In the genomic region with DNA sequence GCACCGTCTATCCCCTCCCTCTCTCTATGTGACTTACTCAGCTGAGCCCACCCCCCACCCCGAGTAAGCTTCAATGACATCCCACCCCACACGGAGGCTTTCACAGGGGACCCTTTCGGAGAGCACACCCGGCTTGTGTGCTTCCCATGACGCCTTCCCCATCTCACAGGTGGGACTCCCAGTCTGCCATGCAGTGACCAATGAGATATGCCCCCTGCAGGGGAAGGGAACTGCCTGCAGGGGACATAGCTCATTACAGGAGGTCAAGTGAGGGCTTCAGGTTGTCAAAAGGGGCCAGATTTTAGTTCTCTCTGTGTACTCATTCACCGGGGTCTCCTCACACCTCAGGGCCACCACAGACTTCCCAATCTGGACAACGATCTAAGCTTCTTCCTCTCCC, we compare ENCODE assay signal across 28 cellular contexts.
DNase-seq lines count a peak whose midpoint lies in the region; ATAC-seq and TF ChIP-seq lines count a peak whose summit lies in the region.
"Had no signal": no experiment of that assay in that cellular context is flagged by ENCODE, and none has a peak within 500 bp of the region (broad histone marks: within the 10 kb centered on the region; RNA-seq: fewer than 3 reads in every experiment).

No MANE protein-coding gene starts in this region.

- H3K9ac ChIP-seq in smooth muscle cell (ENCODE audit: low read depth) = no peak overlapping the region

- peaks cover 4% of the 10 kb centered on the region for H3K9me3 Mint-ChIP-seq in type B pancreatic cell
- H3K9me3 Mint-ChIP-seq: activated naive CD4-positive, alpha-beta T cell treated with anti-CD3 and anti-CD28 coated beads, Interleukin-2, amount 50 U/mL, for 24 hours; activated T-helper 1 cell treated with anti-CD3 and anti-CD28 coated beads, Interleukin-12 subunit alpha, Interleukin-12 subunit beta, Interleukin-2, Interleukin-4 antibody, amounts not matched to agents 30 ng/mL and 10 ng/mL and 1 ng/mL, durations not matched to agents 14 hours and 24 hours and 36 hours; neural crest cell; stimulated activated memory B cell treated with anti-CD40 and anti-IgM and Interleukin-4, amounts not matched to agents 10 μg/mL and 1 μg/mL and 100 μg/mL, for 72 hours; T-cell had no signal

- peaks cover 7% of the 10 kb centered on the region for H3K4me1 Mint-ChIP-seq in type B pancreatic cell (ENCODE audit: unreplicated experiment)
- H3K4me1 Mint-ChIP-seq: activated naive CD4-positive, alpha-beta T cell treated with anti-CD3 and anti-CD28 coated beads, Interleukin-2, amount 50 U/mL, for 24 hours; stimulated activated memory B cell treated with anti-CD40 and anti-IgM and Interleukin-4, amounts not matched to agents 10 μg/mL and 1 μg/mL and 100 μg/mL, for 72 hours had no signal

- H2AFZ ChIP-seq in smooth muscle cell (ENCODE audit: low read depth) = no peak overlapping the region
- H2AFZ ChIP-seq: PC-9 had no signal

- TF ChIP-seq CTCF in 22Rv1 (IDR thresholded peaks at IDR 0.05) (peak; percentile 25; the same call in 1 of the 2 replicates), GM06990 (IDR thresholded peaks at IDR 0.05; ENCODE audit: insufficient read depth, low read length, poor library complexity, severe bottlenecking) (peak; percentile 33), choroid plexus epithelial cell (conservative IDR thresholded peaks at IDR 0.05; ENCODE audit: low read depth, low read length) (peak; percentile 25), type B pancreatic cell (conservative IDR thresholded peaks at IDR 0.05) (no peak), smooth muscle cell (IDR thresholded peaks at IDR 0.05; ENCODE audit: borderline replicate concordance, insufficient read depth, poor library complexity, severe bottlenecking) (no peak)

- H3K27me3 ChIP-seq in GM06990 (replicated peaks; ENCODE audit: control insufficient read depth, insufficient read depth, low read length) = no peaks in the 10 kb centered on the region
- no peaks in the 10 kb centered on the region for H3K27me3 ChIP-seq in smooth muscle cell (ENCODE audit: low read depth)
- H3K27me3 ChIP-seq: ascending aorta, vagina had no signal

- H3K9me3 ChIP-seq in smooth muscle cell (replicated peaks; ENCODE audit: low read depth) = no peaks in the 10 kb centered on the region
- H3K9me3 ChIP-seq: ascending aorta, lower lobe of right lung, prostate gland, vagina had no signal

- no peaks in the 10 kb centered on the region for H4K20me1 ChIP-seq in smooth muscle cell (ENCODE audit: low read depth)

- H3K27me3 Mint-ChIP-seq in type B pancreatic cell = no peaks in the 10 kb centered on the region

- H3K27ac ChIP-seq in 22Rv1 = no peak overlapping the region
- H3K27ac ChIP-seq in smooth muscle cell (ENCODE audit: low read depth) = no peak overlapping the region
- H3K27ac ChIP-seq: lower lobe of right lung, PC-9, prostate gland, vagina had no signal

- no peak overlapping the region for H3K4me2 ChIP-seq in smooth muscle cell
- H3K4me2 ChIP-seq: PC-9 had no signal

- ATAC-seq in GM19452 (IDR thresholded peaks at IDR 0.05; ENCODE audit: unreplicated experiment) = no peak
- ATAC-seq: esophagus mucosa; lower lobe of right lung; stimulated activated memory B cell treated with anti-CD40 and anti-IgM and Interleukin-4, amounts not matched to agents 10 μg/mL and 1 μg/mL and 100 μg/mL, for 72 hours; T-cell had no signal

- H3K4me3 Mint-ChIP-seq in type B pancreatic cell = no peak overlapping the region
- H3K4me3 Mint-ChIP-seq: activated naive CD4-positive, alpha-beta T cell treated with anti-CD3 and anti-CD28 coated beads, Interleukin-2, amount 50 U/mL, for 24 hours; activated T-helper 1 cell treated with anti-CD3 and anti-CD28 coated beads, Interleukin-12 subunit alpha, Interleukin-12 subunit beta, Interleukin-2, Interleukin-4 antibody, amounts not matched to agents 30 ng/mL and 10 ng/mL and 1 ng/mL, durations not matched to agents 14 hours and 24 hours and 36 hours; neural crest cell; stimulated activated memory B cell treated with anti-CD40 and anti-IgM and Interleukin-4, amounts not matched to agents 10 μg/mL and 1 μg/mL and 100 μg/mL, for 72 hours; T-cell had no signal

- WGBS in smooth muscle cell (ENCODE audit: low lambda C conversion rate) = 95% methylated on average over 8 of the region's 8 CpGs

- no peak overlapping the region for H3K27ac Mint-ChIP-seq in type B pancreatic cell
- H3K27ac Mint-ChIP-seq: activated naive CD4-positive, alpha-beta T cell treated with anti-CD3 and anti-CD28 coated beads, Interleukin-2, amount 50 U/mL, for 24 hours; activated T-helper 1 cell treated with anti-CD3 and anti-CD28 coated beads, Interleukin-12 subunit alpha, Interleukin-12 subunit beta, Interleukin-2, Interleukin-4 antibody, amounts not matched to agents 30 ng/mL and 10 ng/mL and 1 ng/mL, durations not matched to agents 14 hours and 24 hours and 36 hours; stimulated activated memory B cell treated with anti-CD40 and anti-IgM and Interleukin-4, amounts not matched to agents 10 μg/mL and 1 μg/mL and 100 μg/mL, for 72 hours; T-cell had no signal

- H3K4me3 ChIP-seq in GM06990 (replicated peaks; ENCODE audit: low read depth, low read length) = no peak overlapping the region
- no peak overlapping the region for H3K4me3 ChIP-seq in choroid plexus epithelial cell (ENCODE audit: low read depth, low read length)
- H3K4me3 ChIP-seq in smooth muscle cell = no peak overlapping the region
- H3K4me3 ChIP-seq: ascending aorta, lower lobe of right lung, PC-9, prostate gland, vagina had no signal

- no peaks in the 10 kb centered on the region for H3F3A ChIP-seq in smooth muscle cell (ENCODE audit: low read depth)

- no peaks in the 10 kb centered on the region for H3K79me2 ChIP-seq in smooth muscle cell (ENCODE audit: low read depth)

- no peaks in the 10 kb centered on the region for H3K4me1 ChIP-seq in smooth muscle cell (ENCODE audit: low read depth)
- H3K4me1 ChIP-seq: prostate gland, vagina had no signal

- H3K36me3 Mint-ChIP-seq in type B pancreatic cell = no peaks in the 10 kb centered on the region
- H3K36me3 Mint-ChIP-seq: activated naive CD4-positive, alpha-beta T cell treated with anti-CD3 and anti-CD28 coated beads, Interleukin-2, amount 50 U/mL, for 24 hours; stimulated activated memory B cell treated with anti-CD40 and anti-IgM and Interleukin-4, amounts not matched to agents 10 μg/mL and 1 μg/mL and 100 μg/mL, for 72 hours; T-cell had no signal

- no peak for DNase-seq in GM06990 (ENCODE audit: extremely low read depth, insufficient read length)
- peak; percentile 5 for DNase-seq in NAMALWA (ENCODE audit: low spot score)
- no peak for DNase-seq in choroid plexus epithelial cell (ENCODE audit: low read depth)
- DNase-seq in type B pancreatic cell (ENCODE audit: extremely low spot score, unreplicated experiment) = no peak
- DNase-seq in smooth muscle cell (lab: John Stamatoyannopoulos, UW; ENCODE audit: unreplicated experiment) = no peak
- no peak for DNase-seq in AG08396 (ENCODE audit: low spot score)
- DNase-seq: activated CD4-positive, alpha-beta T cell treated with anti-CD3 and anti-CD28 coated beads for 48 hours; effector memory CD4-positive, alpha-beta T cell; GDM1; hippocampal formation; lower lobe of right lung; NCI-H1694 treated with DMSO at 0.1 percent for 48 hours; NCI-H2171 treated with DMSO at 0.1 percent for 48 hours; NCI-H526; PC-9; SIG-M5; small intestine; T-cell had no signal

- no peaks in the 10 kb centered on the region for H3K36me3 ChIP-seq in GM06990 (ENCODE audit: control insufficient read depth, insufficient read depth, low read length)
- H3K36me3 ChIP-seq in smooth muscle cell (ENCODE audit: low read depth) = no peaks in the 10 kb centered on the region
- H3K36me3 ChIP-seq: ascending aorta, lower lobe of right lung, prostate gland, vagina had no signal

Comparison
In these comparisons a context has a peak if more than half of its experiments do, and no peak if none do; other contexts are left out.
1. CTCF ChIP-seq: peak in 22Rv1 (single experiment), GM06990 (single experiment) and choroid plexus epithelial cell (single experiment); none in type B pancreatic cell (single experiment) and smooth muscle cell (single experiment).